22 cellular contexts compared by ENCODE assay signal in the genomic region with DNA sequence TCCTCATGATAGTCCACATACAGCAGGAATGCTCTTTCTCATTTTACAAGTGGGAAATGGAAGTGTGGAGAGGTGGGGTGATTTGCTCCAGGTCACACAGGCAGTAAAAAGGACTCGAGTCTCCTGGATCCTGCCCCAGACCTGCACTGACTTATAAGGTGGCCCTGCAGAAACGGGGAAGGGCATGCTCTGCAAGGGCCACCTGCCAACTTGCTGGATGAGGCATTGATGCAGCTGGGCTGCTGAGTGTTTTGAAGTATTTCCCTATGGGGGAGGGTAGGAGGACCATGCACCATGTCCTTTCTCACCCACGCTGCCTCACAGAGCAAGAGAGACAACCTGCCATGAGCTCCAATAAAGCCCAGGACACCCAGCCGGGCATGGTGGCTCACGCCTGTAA. TPM values are rescaled to one million over a fixed set of nuclear protein-coding genes. Genes with fewer than 3 reads are reported as not detected.
DNase-seq lines count a peak whose midpoint lies in the region; ATAC-seq, FAIRE-seq and TF ChIP-seq lines count a peak whose summit lies in the region.
"Had no signal": no experiment of that assay in that cellular context is flagged by ENCODE, and none has a peak within 500 bp of the region (broad histone marks: within the 10 kb centered on the region; RNA-seq: fewer than 3 reads in every experiment).

No MANE protein-coding gene starts in this region.

- no peak for TF ChIP-seq POLR2A in H1 (IDR thresholded peaks at IDR 0.05; ENCODE audit: control extremely low read depth in 1 of 2, low read depth in 2 of 2, low read length in 2 of 2)

- H3K9ac ChIP-seq in H1 (replicated peaks in 1 of 4; ENCODE audit: extremely low read depth in 1 of 4, low read depth in 3 of 4, low read length in 3 of 4) = no peak overlapping the region
- H3K9ac ChIP-seq: KMS-11 had no signal

- H3K23ac ChIP-seq in H1 (ENCODE audit: insufficient read length) = no peak overlapping the region

- peak; percentile 36 for DNase-seq in activated CD4-positive, alpha-beta T cell treated with anti-CD3 and anti-CD28 coated beads, Interleukin-2, amount 10 ng/mL, durations not matched to agents 24 days and 14 days
- DNase-seq in activated CD4-positive, alpha-beta T cell treated with anti-CD3 and anti-CD28 coated beads, Interleukin-2, amount 10 ng/mL, durations not matched to agents 7 days and 5 days = no peak
- DNase-seq in H1 (ENCODE audit: low read depth in 1 of 2, low spot score in 2 of 2) (no peak), kidney tubule cell (ENCODE audit: low spot score) (peak; percentile 44), urothelium cell line (ENCODE audit: low spot score) (no peak), NCI-H1092 (lab: John Stamatoyannopoulos, UW) (no peak), GOT3 (lab: John Stamatoyannopoulos, UW) (no peak)
- DNase-seq in stimulated activated naive CD8-positive, alpha-beta T cell treated with anti-CD3 and anti-CD28 coated beads, Interleukin-15, amount 100 ng/mL, for 72 hours = no peak
- DNase-seq: 8988T, DMS 273 treated with DMSO at 0.1 percent for 48 hours, EL, NCI-H1436, NCI-H2081, NCI-H2171 treated with DMSO at 0.1 percent for 48 hours, NCI-H446 treated with DMSO at 0.1 percent for 48 hours had no signal

- no peak overlapping the region for H3K14ac ChIP-seq in H1 (ENCODE audit: insufficient read length)

- H4K20me1 ChIP-seq in H1 (replicated peaks in 1 of 2; ENCODE audit: control insufficient read depth in 1 of 2, insufficient read depth in 2 of 2, low read length in 2 of 2) = no peaks in the 10 kb centered on the region

- intact Hi-C loops in activated CD4-positive, alpha-beta T cell treated with anti-CD3 and anti-CD28 coated beads, Interleukin-2, amount 10 ng/mL, durations not matched to agents 24 days and 14 days (cut with micrococcal nuclease) = no loop called here

- no peaks in the 10 kb centered on the region for H3K36me3 Mint-ChIP-seq in activated CD4-positive, alpha-beta T cell treated with anti-CD3 and anti-CD28 coated beads, Interleukin-2, amount 10 ng/mL, durations not matched to agents 24 days and 14 days (ENCODE audit: low read depth)
- no peaks in the 10 kb centered on the region for H3K36me3 Mint-ChIP-seq in activated CD4-positive, alpha-beta T cell treated with anti-CD3 and anti-CD28 coated beads, Interleukin-2, amount 10 ng/mL, durations not matched to agents 7 days and 5 days (ENCODE audit: low read depth)
- H3K36me3 Mint-ChIP-seq: CD14-positive monocyte had no signal

- no peaks in the 10 kb centered on the region for H3K4me1 Mint-ChIP-seq in activated CD4-positive, alpha-beta T cell treated with anti-CD3 and anti-CD28 coated beads, Interleukin-2, amount 10 ng/mL, durations not matched to agents 24 days and 14 days
- no peaks in the 10 kb centered on the region for H3K4me1 Mint-ChIP-seq in activated CD4-positive, alpha-beta T cell treated with anti-CD3 and anti-CD28 coated beads, Interleukin-2, amount 10 ng/mL, durations not matched to agents 7 days and 5 days
- H3K4me1 Mint-ChIP-seq in stimulated activated naive CD8-positive, alpha-beta T cell treated with anti-CD3 and anti-CD28 coated beads, Interleukin-15, amount 100 ng/mL, for 72 hours = no peaks in the 10 kb centered on the region
- H3K4me1 Mint-ChIP-seq: CD14-positive monocyte had no signal

- H4K91ac ChIP-seq in H1 (replicated peaks; ENCODE audit: insufficient read length, low read length) = no peak overlapping the region

- no peak overlapping the region for H3K4me2 ChIP-seq in H1 (ENCODE audit: insufficient read depth in 1 of 2, low read depth in 2 of 2, low read length in 2 of 2)
- H3K4me2 ChIP-seq: GM23338, KMS-11 had no signal

- FAIRE-seq in H1 (lab: Jason Lieb, UNC) (no peak), urothelium cell line (lab: Jason Lieb, UNC) (peak; percentile 59)
- FAIRE-seq: GM12878, RCC 7860 had no signal

- H4K5ac ChIP-seq in H1 (ENCODE audit: insufficient read length, low read depth, low read length) = no peak overlapping the region

- H3K79me1 ChIP-seq in H1 (ENCODE audit: low read depth, low read length) = no peaks in the 10 kb centered on the region

- no peaks in the 10 kb centered on the region for H3K9me3 Mint-ChIP-seq in activated CD4-positive, alpha-beta T cell treated with anti-CD3 and anti-CD28 coated beads, Interleukin-2, amount 10 ng/mL, durations not matched to agents 24 days and 14 days
- H3K9me3 Mint-ChIP-seq in activated CD4-positive, alpha-beta T cell treated with anti-CD3 and anti-CD28 coated beads, Interleukin-2, amount 10 ng/mL, durations not matched to agents 7 days and 5 days = no peaks in the 10 kb centered on the region
- H3K9me3 Mint-ChIP-seq in stimulated activated naive CD8-positive, alpha-beta T cell treated with anti-CD3 and anti-CD28 coated beads, Interleukin-15, amount 100 ng/mL, for 72 hours = no peaks in the 10 kb centered on the region
- H3K9me3 Mint-ChIP-seq: GM23338 had no signal

- no peaks in the 10 kb centered on the region for H3K9me3 ChIP-seq in H1 (ENCODE audit: insufficient read depth in 2 of 2, low read depth in 1 of 2, low read length in 1 of 2)

- H3K27ac Mint-ChIP-seq in activated CD4-positive, alpha-beta T cell treated with anti-CD3 and anti-CD28 coated beads, Interleukin-2, amount 10 ng/mL, durations not matched to agents 24 days and 14 days = no peak overlapping the region
- H3K27ac Mint-ChIP-seq in activated CD4-positive, alpha-beta T cell treated with anti-CD3 and anti-CD28 coated beads, Interleukin-2, amount 10 ng/mL, durations not matched to agents 7 days and 5 days = no peak overlapping the region
- H3K27ac Mint-ChIP-seq in stimulated activated naive CD8-positive, alpha-beta T cell treated with anti-CD3 and anti-CD28 coated beads, Interleukin-15, amount 100 ng/mL, for 72 hours = peak overlapping the region in 1 of 2 donors; percentile 52
- H3K27ac Mint-ChIP-seq: CD14-positive monocyte, GM23338 had no signal

- no peak overlapping the region for H2BK20ac ChIP-seq in H1 (ENCODE audit: low read length)

- no peak overlapping the region for H3K56ac ChIP-seq in H1 (replicated peaks; ENCODE audit: insufficient read length, low read depth, low read length)

- TF ChIP-seq CTCF in H1 (IDR thresholded peaks at IDR 0.05; ENCODE audit: control extremely low read depth in 1 of 3, insufficient read depth in 1 of 3, low read depth in 1 of 3, low read length in 3 of 3) = no peak

- no peak overlapping the region for H3K27ac ChIP-seq in H1 (ENCODE audit: low read depth, low read length)
- H3K27ac ChIP-seq: KMS-11 had no signal

- no peak overlapping the region for H2AFZ ChIP-seq in H1 (ENCODE audit: low read length)
- H2AFZ ChIP-seq: GM23338 had no signal

- TF ChIP-seq RAD21 in H1 (IDR thresholded peaks at IDR 0.05 in 1 of 2, conservative IDR thresholded peaks at IDR 0.05 in 1 of 2; ENCODE audit: low read depth in 2 of 2, low read length in 2 of 2) = no peak

- H3K18ac ChIP-seq in H1 (ENCODE audit: extremely low read depth, low read length) = no peak overlapping the region

- no peak overlapping the region for H2BK5ac ChIP-seq in H1 (ENCODE audit: low read depth, low read length)

- CTCF ChIA-PET in activated CD4-positive, alpha-beta T cell treated with anti-CD3 and anti-CD28 coated beads, Interleukin-2, amount 10 ng/mL, durations not matched to agents 7 days and 5 days (lab: Charles Lee) = interaction anchor here (0.6 kb wide), 1 partner anchor 10 kb away, joined by 3 read pairs; no protein-coding TSS in a partner anchor
- CTCF ChIA-PET in H1 (lab: Charles Lee; ENCODE audit: partially characterized antibody) = interaction anchor here (0.9 to 1.4 kb wide), 4 partner anchors 10 to 427 kb away, joined by 3 to 4 read pairs (median 4); no protein-coding TSS in a partner anchor

- no peaks in the 10 kb centered on the region for H3K36me3 ChIP-seq in H1 (ENCODE audit: control insufficient read depth in 2 of 4, insufficient read depth in 4 of 4, low read length in 3 of 4)

- H4K8ac ChIP-seq in H1 (ENCODE audit: extremely low read depth, insufficient read depth, low read length) = no peak overlapping the region

- H3K4ac ChIP-seq in H1 (replicated peaks; ENCODE audit: insufficient read length, low read depth, low read length) = no peak overlapping the region

- H2AK5ac ChIP-seq in H1 (ENCODE audit: low read depth, low read length) = 0 out of 2 replicates have a peak overlapping the region, but pooled peaks have one; percentile 39

- no peak for TF ChIP-seq EP300 in H1 (IDR thresholded peaks at IDR 0.05; ENCODE audit: borderline replicate concordance in 1 of 2, low read depth in 2 of 2, low read length in 2 of 2)

- 89% methylated on average over 5 of the region's 5 CpGs; no CpG with 5 or more reads in 1 of the 2 experiments for WGBS in H1 (ENCODE audit: extremely low coverage in 1 of 2, insufficient coverage in 1 of 2, insufficient read length in 1 of 2, insufficient replicate concordance in 2 of 2, low coverage in 1 of 2, low lambda C conversion rate in 2 of 2, missing lambda C conversion rate in 1 of 2), 2 experiments

- H3K23me2 ChIP-seq in H1 (ENCODE audit: low read depth, low read length) = no peaks in the 10 kb centered on the region

- H3K4me3 ChIP-seq in H1 (ENCODE audit: extremely low read depth in 1 of 4, insufficient read depth in 2 of 4, low read depth in 3 of 4, low read length in 4 of 4) = no peak overlapping the region
- H3K4me3 ChIP-seq: GM12878, GM23338 had no signal

- H3K4me3 Mint-ChIP-seq in activated CD4-positive, alpha-beta T cell treated with anti-CD3 and anti-CD28 coated beads, Interleukin-2, amount 10 ng/mL, durations not matched to agents 24 days and 14 days = no peak overlapping the region
- H3K4me3 Mint-ChIP-seq in activated CD4-positive, alpha-beta T cell treated with anti-CD3 and anti-CD28 coated beads, Interleukin-2, amount 10 ng/mL, durations not matched to agents 7 days and 5 days = no peak overlapping the region
- H3K4me3 Mint-ChIP-seq in stimulated activated naive CD8-positive, alpha-beta T cell treated with anti-CD3 and anti-CD28 coated beads, Interleukin-15, amount 100 ng/mL, for 72 hours = no peak overlapping the region
- H3K4me3 Mint-ChIP-seq: CD14-positive monocyte, GM23338 had no signal

- POLR2A ChIA-PET in activated CD4-positive, alpha-beta T cell treated with anti-CD3 and anti-CD28 coated beads, Interleukin-2, amount 10 ng/mL, durations not matched to agents 7 days and 5 days (lab: Charles Lee) = no interaction called here
- POLR2A ChIA-PET in H1 (lab: Charles Lee; ENCODE audit: partially characterized antibody) = no interaction called here

- H2BK12ac ChIP-seq in H1 (ENCODE audit: low read depth, low read length) = 0 out of 2 replicates have a peak overlapping the region, but pooled peaks have one; percentile 17

- H3K27me3 ChIP-seq in H1 (replicated peaks in 1 of 4; ENCODE audit: control insufficient read depth in 3 of 4, extremely low read depth in 1 of 4, insufficient read depth in 3 of 4, low read length in 3 of 4) = no peaks in the 10 kb centered on the region

- no peaks in the 10 kb centered on the region for H3K27me3 Mint-ChIP-seq in activated CD4-positive, alpha-beta T cell treated with anti-CD3 and anti-CD28 coated beads, Interleukin-2, amount 10 ng/mL, durations not matched to agents 24 days and 14 days
- no peaks in the 10 kb centered on the region for H3K27me3 Mint-ChIP-seq in activated CD4-positive, alpha-beta T cell treated with anti-CD3 and anti-CD28 coated beads, Interleukin-2, amount 10 ng/mL, durations not matched to agents 7 days and 5 days
- no peaks in the 10 kb centered on the region for H3K27me3 Mint-ChIP-seq in stimulated activated naive CD8-positive, alpha-beta T cell treated with anti-CD3 and anti-CD28 coated beads, Interleukin-15, amount 100 ng/mL, for 72 hours

- H2BK15ac ChIP-seq in H1 (ENCODE audit: low read length) = no peak overlapping the region

- no peaks in the 10 kb centered on the region; a peak in 1 of 7 replicates for H3K4me1 ChIP-seq in H1 (replicated peaks in 1 of 4; ENCODE audit: control insufficient read depth in 3 of 4, insufficient read depth in 4 of 4, low read length in 3 of 4)

- ATAC-seq in stimulated activated naive CD8-positive, alpha-beta T cell treated with anti-CD3 and anti-CD28 coated beads, Interleukin-15, amount 100 ng/mL, for 72 hours = no peak
- ATAC-seq: GM12878, GM23338, Right ventricle myocardium inferior had no signal

- no peak overlapping the region for H2BK120ac ChIP-seq in H1 (replicated peaks; ENCODE audit: low read depth, low read length)

- H3K79me2 ChIP-seq in H1 (ENCODE audit: control insufficient read depth in 1 of 2, insufficient read depth in 2 of 2, low read length in 2 of 2) = no peaks in the 10 kb centered on the region

RNA-seq across cellular contexts. Expression of gene OR6Q1, which starts 36.9 kb away (rescaled TPM):
- total RNA-seq in activated CD4-positive, alpha-beta T cell treated with anti-CD3 and anti-CD28 coated beads, Interleukin-2, amount 10 ng/mL, durations not matched to agents 24 days and 14 days = not detected in 2 replicates
- total RNA-seq in activated CD4-positive, alpha-beta T cell treated with anti-CD3 and anti-CD28 coated beads, Interleukin-2, amount 10 ng/mL, durations not matched to agents 7 days and 5 days = not detected
- total RNA-seq in H1 (2021; fragmentation: NEBNext Ultra II Directional; extraction: Animal tissue kit (Norgen Biotek cat#: 25700)) = not detected in 2 replicates
- polyA plus RNA-seq in H1 (2011; rRNA removed) = not detected in 2 replicates
- polyA plus RNA-seq in H1 (2011; cell fraction: cytosol; rRNA removed) = not detected
- polyA plus RNA-seq in H1 (2011; cell fraction: nucleus; rRNA removed) = not detected
- polyA plus RNA-seq in H1 (2012, experiment 1 of 2) = not detected in 4 replicates
- not detected for polyA plus RNA-seq in H1 (2012, experiment 2 of 2)
- not detected for polyA plus RNA-seq in H1 (2013, experiment 1 of 2)
- not detected for polyA plus RNA-seq in H1 (2013, experiment 2 of 2)
- not detected in 2 replicates for polyA minus RNA-seq in H1 (2011; rRNA and poly(A)+ RNA removed)
- not detected for polyA minus RNA-seq in H1 (2011; cell fraction: cytosol; rRNA and poly(A)+ RNA removed)
- not detected for polyA minus RNA-seq in H1 (2011; cell fraction: nucleus; rRNA and poly(A)+ RNA removed)
- total RNA-seq: GM12878, GM23338, Right ventricle myocardium inferior had no signal
- polyA plus RNA-seq: AG04450, CD14-positive monocyte, GM12878, GM23338 had no signal

RNA-seq across cellular contexts. Expression of gene OR9Q1, which starts 44.0 kb away (rescaled TPM):
- total RNA-seq in activated CD4-positive, alpha-beta T cell treated with anti-CD3 and anti-CD28 coated beads, Interleukin-2, amount 10 ng/mL, durations not matched to agents 24 days and 14 days = not detected in 2 replicates
- not detected for total RNA-seq in activated CD4-positive, alpha-beta T cell treated with anti-CD3 and anti-CD28 coated beads, Interleukin-2, amount 10 ng/mL, durations not matched to agents 7 days and 5 days
- total RNA-seq in H1 (2021; fragmentation: NEBNext Ultra II Directional; extraction: Animal tissue kit (Norgen Biotek cat#: 25700)) = not detected in 2 replicates
- polyA plus RNA-seq in H1 (2011; rRNA removed) = not detected in 2 replicates
- polyA plus RNA-seq in H1 (2011; cell fraction: cytosol; rRNA removed) = not detected
- polyA plus RNA-seq in H1 (2011; cell fraction: nucleus; rRNA removed) = not detected
- polyA plus RNA-seq in H1 (2012, experiment 1 of 2) = not detected in 4 replicates
- not detected for polyA plus RNA-seq in H1 (2012, experiment 2 of 2)
- polyA plus RNA-seq in H1 (2013, experiment 1 of 2) = not detected
- not detected for polyA plus RNA-seq in H1 (2013, experiment 2 of 2)
- polyA minus RNA-seq in H1 (2011; rRNA and poly(A)+ RNA removed) = not detected in 2 replicates
- polyA minus RNA-seq in H1 (2011; cell fraction: cytosol; rRNA and poly(A)+ RNA removed) = not detected
- not detected for polyA minus RNA-seq in H1 (2011; cell fraction: nucleus; rRNA and poly(A)+ RNA removed)
- total RNA-seq: GM12878, GM23338, Right ventricle myocardium inferior had no signal
- polyA plus RNA-seq: AG04450, CD14-positive monocyte, GM12878, GM23338 had no signal

RNA-seq across cellular contexts. Expression of gene OR9I1, which starts 57.6 kb away (rescaled TPM):
- not detected in 2 replicates for total RNA-seq in activated CD4-positive, alpha-beta T cell treated with anti-CD3 and anti-CD28 coated beads, Interleukin-2, amount 10 ng/mL, durations not matched to agents 24 days and 14 days
- not detected for total RNA-seq in activated CD4-positive, alpha-beta T cell treated with anti-CD3 and anti-CD28 coated beads, Interleukin-2, amount 10 ng/mL, durations not matched to agents 7 days and 5 days
- total RNA-seq in H1 (2021; fragmentation: NEBNext Ultra II Directional; extraction: Animal tissue kit (Norgen Biotek cat#: 25700)) = not detected in 2 replicates
- not detected in 2 replicates for polyA plus RNA-seq in H1 (2011; rRNA removed)
- not detected for polyA plus RNA-seq in H1 (2011; cell fraction: cytosol; rRNA removed)
- not detected for polyA plus RNA-seq in H1 (2011; cell fraction: nucleus; rRNA removed)
- not detected in 4 replicates for polyA plus RNA-seq in H1 (2012, experiment 1 of 2)
- not detected for polyA plus RNA-seq in H1 (2012, experiment 2 of 2)
- polyA plus RNA-seq in H1 (2013, experiment 1 of 2) = not detected
- not detected for polyA plus RNA-seq in H1 (2013, experiment 2 of 2)
- not detected in 2 replicates for polyA minus RNA-seq in H1 (2011; rRNA and poly(A)+ RNA removed)
- not detected for polyA minus RNA-seq in H1 (2011; cell fraction: cytosol; rRNA and poly(A)+ RNA removed)
- not detected for polyA minus RNA-seq in H1 (2011; cell fraction: nucleus; rRNA and poly(A)+ RNA removed)
- total RNA-seq: GM12878, GM23338, Right ventricle myocardium inferior had no signal
- polyA plus RNA-seq: AG04450, CD14-positive monocyte, GM12878, GM23338 had no signal

Comparison
In these comparisons a context has a peak if more than half of its experiments do, and no peak if none do; other contexts are left out.
1. DNase-seq: peak in activated CD4-positive, alpha-beta T cell treated with anti-CD3 and anti-CD28 coated beads, Interleukin-2, amount 10 ng/mL, durations not matched to agents 24 days and 14 days (single experiment) and kidney tubule cell (single experiment); none in activated CD4-positive, alpha-beta T cell treated with anti-CD3 and anti-CD28 coated beads, Interleukin-2, amount 10 ng/mL, durations not matched to agents 7 days and 5 days (single experiment), H1 (0 of 2), urothelium cell line (single experiment), stimulated activated naive CD8-positive, alpha-beta T cell treated with anti-CD3 and anti-CD28 coated beads, Interleukin-15, amount 100 ng/mL, for 72 hours (0 of 2), NCI-H1092 (single experiment) and GOT3 (single experiment).